8 cellular contexts compared by ENCODE assay signal in the genomic region with DNA sequence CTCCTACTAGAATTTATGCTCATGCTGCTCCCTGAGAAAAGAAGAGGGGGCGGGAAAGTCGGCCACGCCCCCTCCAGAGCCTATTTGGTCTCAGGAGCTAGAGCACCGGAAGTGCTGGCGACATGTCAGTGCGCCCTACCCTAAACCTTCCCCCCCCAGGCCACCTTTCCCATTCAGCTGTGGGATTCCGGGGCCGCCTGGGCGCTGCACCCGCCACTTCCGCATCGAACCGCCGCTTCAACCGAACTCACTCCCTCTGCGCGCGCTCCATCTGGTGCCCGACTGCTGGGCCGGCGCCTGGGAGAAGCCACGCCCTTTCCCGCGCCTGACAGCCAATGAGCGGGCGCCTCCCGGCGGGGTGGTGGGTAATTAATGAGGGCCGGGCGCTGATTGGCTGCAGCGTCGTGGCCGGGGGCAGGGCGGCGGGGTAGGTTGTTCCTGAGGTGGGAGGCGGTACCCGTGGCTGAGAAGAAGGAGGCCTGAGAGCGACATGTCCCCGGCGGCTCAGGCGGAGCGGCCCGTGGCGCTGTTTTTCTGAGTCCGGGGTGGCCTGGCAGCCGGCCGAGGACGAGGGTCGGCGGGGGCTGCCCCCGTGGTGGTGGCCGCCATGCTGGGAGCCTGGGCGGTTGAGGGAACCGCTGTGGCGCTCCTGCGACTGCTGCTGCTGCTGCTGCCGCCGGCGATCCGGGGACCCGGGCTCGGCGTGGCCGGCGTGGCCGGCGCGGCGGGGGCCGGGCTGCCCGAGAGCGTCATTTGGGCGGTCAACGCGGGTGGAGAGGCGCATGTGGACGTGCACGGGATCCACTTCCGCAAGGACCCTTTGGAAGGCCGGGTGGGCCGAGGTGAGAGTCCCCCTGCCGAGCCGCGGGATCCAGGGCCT. TPM values are rescaled to one million over a fixed set of nuclear protein-coding genes. Genes with fewer than 3 reads are reported as not detected.
A peak's percentile ranks its signal among the peaks of the same experiment; 100 is the strongest.
DNase-seq lines count a peak whose midpoint lies in the region; TF ChIP-seq lines count a peak whose summit lies in the region.

A gene with protein sequence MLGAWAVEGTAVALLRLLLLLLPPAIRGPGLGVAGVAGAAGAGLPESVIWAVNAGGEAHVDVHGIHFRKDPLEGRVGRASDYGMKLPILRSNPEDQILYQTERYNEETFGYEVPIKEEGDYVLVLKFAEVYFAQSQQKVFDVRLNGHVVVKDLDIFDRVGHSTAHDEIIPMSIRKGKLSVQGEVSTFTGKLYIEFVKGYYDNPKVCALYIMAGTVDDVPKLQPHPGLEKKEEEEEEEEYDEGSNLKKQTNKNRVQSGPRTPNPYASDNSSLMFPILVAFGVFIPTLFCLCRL (plus strand): TSS at position 460 of the 880 bp plus-strand sequence. CDS start 148 bp downstream, at position 608.

- H3K27ac Mint-ChIP-seq in nephron = peak within 1 kb of the TSS; percentile 93 to 98 (median 98)
- peak within 1 kb of the TSS; percentile 89 for H3K27ac Mint-ChIP-seq in stimulated activated naive CD8-positive, alpha-beta T cell treated with anti-CD3 and anti-CD28 coated beads, Interleukin-15, Interleukin-2, amounts not matched to agents 100 ng/mL and 50 ng/mL, for 24 hours

- in situ Hi-C loops in G401 (cut with HindIII; ENCODE audit: low sequenced_read_pairs) = no loop called here

- H3K4me3 ChIP-seq in H7 (ENCODE audit: insufficient read depth, low read depth, low read length) (peak within 1 kb of the TSS; percentile 88), fibroblast of pulmonary artery (replicated peaks; ENCODE audit: low read depth, low read length) (peak within 1 kb of the TSS; percentile 71)

- TF ChIP-seq CTCF in fibroblast of pulmonary artery (IDR thresholded peaks at IDR 0.05; ENCODE audit: low read length, missing control alignments) = no peak
- peak in 1 of 3 experiments; percentile 6 for TF ChIP-seq CTCF in nephron (IDR thresholded peaks at IDR 0.05; ENCODE audit: unreplicated experiment in 3 of 3)

- H3K4me1 Mint-ChIP-seq in nephron = peaks cover 39% of the 10 kb centered on the region
- peaks cover 53% of the 10 kb centered on the region for H3K4me1 Mint-ChIP-seq in stimulated activated naive CD8-positive, alpha-beta T cell treated with anti-CD3 and anti-CD28 coated beads, Interleukin-15, Interleukin-2, amounts not matched to agents 100 ng/mL and 50 ng/mL, for 24 hours (ENCODE audit: low read depth)

- no peaks in the 10 kb centered on the region for H3K27me3 ChIP-seq in H7 (ENCODE audit: control insufficient read depth, insufficient read depth, low read length)

- no peaks in the 10 kb centered on the region for H3K27me3 Mint-ChIP-seq in nephron (ENCODE audit: low read depth)
- H3K27me3 Mint-ChIP-seq in stimulated activated naive CD8-positive, alpha-beta T cell treated with anti-CD3 and anti-CD28 coated beads, Interleukin-15, Interleukin-2, amounts not matched to agents 100 ng/mL and 50 ng/mL, for 24 hours = no peaks in the 10 kb centered on the region

- no peaks in the 10 kb centered on the region for H3K9me3 Mint-ChIP-seq in nephron
- no peaks in the 10 kb centered on the region for H3K9me3 Mint-ChIP-seq in stimulated activated naive CD8-positive, alpha-beta T cell treated with anti-CD3 and anti-CD28 coated beads, Interleukin-15, Interleukin-2, amounts not matched to agents 100 ng/mL and 50 ng/mL, for 24 hours

- no peaks in the 10 kb centered on the region for H3K36me3 Mint-ChIP-seq in nephron (ENCODE audit: low read depth)
- H3K36me3 Mint-ChIP-seq in stimulated activated naive CD8-positive, alpha-beta T cell treated with anti-CD3 and anti-CD28 coated beads, Interleukin-15, Interleukin-2, amounts not matched to agents 100 ng/mL and 50 ng/mL, for 24 hours (ENCODE audit: low read depth) = peaks cover 13% of the 10 kb centered on the region

- peak within 1 kb of the TSS; percentile 92 to 97 (median 95) for H3K4me3 Mint-ChIP-seq in nephron
- H3K4me3 Mint-ChIP-seq in stimulated activated naive CD8-positive, alpha-beta T cell treated with anti-CD3 and anti-CD28 coated beads, Interleukin-15, Interleukin-2, amounts not matched to agents 100 ng/mL and 50 ng/mL, for 24 hours = peak within 1 kb of the TSS; percentile 93

- DNase-seq in G401 (ENCODE audit: low spot score) (peak; percentile 97), H7 (peak; percentile 100), M059J (ENCODE audit: low read depth) (peak; percentile 96), SHP77 (lab: John Stamatoyannopoulos, UW) (peak; percentile 98), fibroblast of pulmonary artery (ENCODE audit: low read depth) (peak; percentile 96)
- peak; percentile 99 for DNase-seq in activated effector memory CD4-positive, alpha-beta T cell treated with Interleukin-2 at 50 U/mL for 16 hours

- H3K36me3 ChIP-seq in H7 (replicated peaks; ENCODE audit: control insufficient read depth, insufficient read depth, low read length) = no peaks in the 10 kb centered on the region

RNA-seq across cellular contexts. Expression of the gene that starts here (rescaled TPM):
- total RNA-seq in G401 (2014; rRNA removed; shearing (Covaris generic)) = 85.9 and 106 TPM in 2 replicates
- total RNA-seq in H7 (2014; rRNA removed; shearing (Covaris generic)) = 142 and 181 TPM in 2 replicates
- total RNA-seq in M059J (2014; rRNA removed; shearing (Covaris generic)) = 105 and 148 TPM in 2 replicates

Comparison
In these comparisons a context has a peak if more than half of its experiments do, and no peak if none do; other contexts are left out.
1. Peak in every context shown above with its lines: DNase-seq and H3K4me3 ChIP-seq.